ENCODE assay signal across 15 cellular contexts in the genomic region with DNA sequence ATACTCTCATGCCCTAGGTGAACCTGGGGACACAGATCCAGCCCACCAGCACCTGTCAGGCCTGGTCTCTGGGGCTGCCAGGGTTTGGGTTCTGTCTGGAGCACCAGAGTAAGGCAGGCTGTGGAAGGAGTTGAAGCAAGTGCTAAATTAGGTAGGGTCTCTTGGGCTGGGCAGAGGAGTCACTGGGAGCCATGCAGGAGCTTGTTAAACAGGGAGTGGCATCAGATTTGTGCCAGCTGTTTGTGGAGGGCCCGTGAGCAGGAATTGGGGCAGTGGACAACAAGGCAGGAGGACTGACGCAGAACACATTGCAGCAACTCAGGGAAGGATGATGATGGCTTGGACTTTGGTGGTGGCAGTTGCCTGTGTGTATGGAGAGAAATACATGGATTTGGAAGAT. TPM values are rescaled to one million over a fixed set of nuclear protein-coding genes. Genes with fewer than 3 reads are reported as not detected.
DNase-seq lines count a peak whose midpoint lies in the region; ATAC-seq and TF ChIP-seq lines count a peak whose summit lies in the region.
"Had no signal": no experiment of that assay in that cellular context is flagged by ENCODE, and none has a peak within 500 bp of the region (broad histone marks: within the 10 kb centered on the region; RNA-seq: fewer than 3 reads in every experiment).

No MANE protein-coding gene starts in this region.

- H3K4me1 ChIP-seq in parathyroid adenoma, result peaks cover 18% of the 10 kb centered on the region
- H3K4me1 ChIP-seq: BE2C had no signal

- H3K27me3 Mint-ChIP-seq in activated T-helper 17 cell treated with anti-CD3 and anti-CD28 coated beads, Interleukin-2, amount 50 U/mL, for 72 hours, result no peaks in the 10 kb centered on the region
- H3K27me3 Mint-ChIP-seq in immature natural killer cell (ENCODE audit: low read depth in 3 of 3), result peaks cover 0 to 2% (median 0%) of the 10 kb centered on the region in 3 donors

- peak overlapping the region; percentile 45 for H3K27ac ChIP-seq in epithelial cell of prostate
- peak overlapping the region; percentile 84 for H3K27ac ChIP-seq in parathyroid adenoma
- H3K27ac ChIP-seq: KMS-11 had no signal

- DNase-seq in epithelial cell of prostate (ENCODE audit: low read depth, low spot score) (no peak), NCI-H2081 (lab: John Stamatoyannopoulos, UW) (no peak), LoVo (ENCODE audit: low spot score) (no peak), immature natural killer cell (no peak)
- DNase-seq: BE2C; CD8-positive, alpha-beta T cell; H9; MM.1S; NCI-H187 treated with DMSO at 0.1 percent for 48 hours; SHP77 had no signal

- no peaks in the 10 kb centered on the region for H3K36me3 ChIP-seq in parathyroid adenoma (ENCODE audit: control insufficient read depth, insufficient read depth, low read length)
- H3K36me3 ChIP-seq: BE2C had no signal

- peaks cover 7% of the 10 kb centered on the region for H3K4me1 Mint-ChIP-seq in activated T-helper 17 cell treated with anti-CD3 and anti-CD28 coated beads, Interleukin-2, amount 50 U/mL, for 72 hours
- no peaks in the 10 kb centered on the region for H3K4me1 Mint-ChIP-seq in immature natural killer cell

- H3K27ac Mint-ChIP-seq in activated T-helper 17 cell treated with anti-CD3 and anti-CD28 coated beads, Interleukin-2, amount 50 U/mL, for 72 hours, result peak overlapping the region; percentile 3
- H3K27ac Mint-ChIP-seq in immature natural killer cell, result no peak overlapping the region
- H3K27ac Mint-ChIP-seq: CD8-positive, alpha-beta T cell had no signal

- H3K79me2 ChIP-seq in parathyroid adenoma, result no peaks in the 10 kb centered on the region

- no peak overlapping the region for H3K9ac ChIP-seq in parathyroid adenoma
- H3K9ac ChIP-seq: KMS-11 had no signal

- no peak overlapping the region for H3K4me2 ChIP-seq in parathyroid adenoma (ENCODE audit: low read length)
- H3K4me2 ChIP-seq: KMS-11 had no signal

- H3K4me3 Mint-ChIP-seq in activated T-helper 17 cell treated with anti-CD3 and anti-CD28 coated beads, Interleukin-2, amount 50 U/mL, for 72 hours, result no peak overlapping the region
- H3K4me3 Mint-ChIP-seq in immature natural killer cell, result no peak overlapping the region
- H3K4me3 Mint-ChIP-seq: CD8-positive, alpha-beta T cell; H9 had no signal

- H3K27me3 ChIP-seq in parathyroid adenoma (ENCODE audit: control insufficient read depth, insufficient read depth, low read length), result no peaks in the 10 kb centered on the region
- H3K27me3 ChIP-seq: BE2C had no signal

- no peaks in the 10 kb centered on the region for H3K36me3 Mint-ChIP-seq in activated T-helper 17 cell treated with anti-CD3 and anti-CD28 coated beads, Interleukin-2, amount 50 U/mL, for 72 hours (ENCODE audit: low read depth)
- no peaks in the 10 kb centered on the region for H3K36me3 Mint-ChIP-seq in immature natural killer cell
- H3K36me3 Mint-ChIP-seq: CD8-positive, alpha-beta T cell had no signal

- H3K9me3 ChIP-seq in parathyroid adenoma (ENCODE audit: control insufficient read depth, low read length), result no peaks in the 10 kb centered on the region
- H3K9me3 ChIP-seq: BE2C had no signal

- no peak for TF ChIP-seq CTCF in parathyroid adenoma (IDR thresholded peaks at IDR 0.05)

- no peak overlapping the region for H3K4me3 ChIP-seq in parathyroid adenoma (ENCODE audit: low read depth, low read length)

- H2AFZ ChIP-seq in parathyroid adenoma, result no peak overlapping the region

- no peak for ATAC-seq in activated T-helper 17 cell treated with anti-CD3 and anti-CD28 coated beads, Interleukin-2, amount 50 U/mL, for 72 hours (replicated peaks)
- ATAC-seq in GM21737 (IDR thresholded peaks at IDR 0.05; ENCODE audit: unreplicated experiment), result no peak
- ATAC-seq: CD8-positive, alpha-beta T cell; Panc1 had no signal

- H3K9me3 Mint-ChIP-seq in activated T-helper 17 cell treated with anti-CD3 and anti-CD28 coated beads, Interleukin-2, amount 50 U/mL, for 72 hours, result no peaks in the 10 kb centered on the region
- no peaks in the 10 kb centered on the region for H3K9me3 Mint-ChIP-seq in immature natural killer cell
- H3K9me3 Mint-ChIP-seq: CD8-positive, alpha-beta T cell; H9 had no signal

RNA-seq across cellular contexts. Expression of a gene that starts 56.3 kb away (rescaled TPM):
- 10 to 100 TPM in 1 of 2 donors, 1 to 10 TPM in 1; 6.3 to 30.7 TPM for total RNA-seq in activated T-helper 17 cell treated with anti-CD3 and anti-CD28 coated beads, Interleukin-2, amount 50 U/mL, for 72 hours
- not detected for polyA plus RNA-seq in immature natural killer cell
